ENCODE assay signal across 9 cellular contexts in the genomic region with DNA sequence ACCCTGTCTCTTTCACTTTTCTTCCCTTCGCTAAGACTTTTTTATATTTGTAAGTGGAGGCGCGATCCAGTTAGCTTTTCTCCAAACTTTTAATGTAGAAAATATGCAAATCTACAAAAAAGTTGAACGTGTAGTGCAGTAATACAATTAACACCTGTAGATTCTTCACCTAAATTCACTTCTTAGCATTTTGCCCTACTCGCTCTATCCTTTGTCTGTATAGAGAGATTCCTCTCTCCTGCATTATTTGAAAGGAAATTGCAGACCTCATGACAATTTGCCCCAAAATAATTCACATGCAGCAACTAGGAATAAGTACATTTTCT. TPM values are rescaled to one million over a fixed set of nuclear protein-coding genes. Genes with fewer than 3 reads are reported as not detected.
DNase-seq lines count a peak whose midpoint lies in the region; ATAC-seq, FAIRE-seq and TF ChIP-seq lines count a peak whose summit lies in the region.
"Had no signal": no experiment of that assay in that cellular context is flagged by ENCODE, and none has a peak within 500 bp of the region (broad histone marks: within the 10 kb centered on the region; RNA-seq: fewer than 3 reads in every experiment).

No MANE protein-coding gene starts in this region.

- no peak for TF ChIP-seq POLR2A in Peyer's patch (IDR thresholded peaks at IDR 0.05)

- no peak for DNase-seq in CD4-positive, alpha-beta memory T cell
- DNase-seq in Peyer's patch (no peak), fibroblast of lung (ENCODE audit: low read depth in 2 of 2) (no peak), pancreas (no peak), NCI-H2081 treated with DMSO at 0.1 percent for 48 hours (lab: John Stamatoyannopoulos, UW) (no peak), H4 (ENCODE audit: low spot score) (no peak)
- DNase-seq in stimulated activated CD4-positive, alpha-beta T cell treated with anti-CD3 and anti-CD28 coated beads, Interleukin-4, amount 100 ng/mL, for 24 hours: no peak
- DNase-seq: activated CD4-positive, CD25-positive, alpha-beta regulatory T cell had no signal

- ATAC-seq in pancreas: no peak
- no peak for ATAC-seq in HG03097 (IDR thresholded peaks at IDR 0.05; ENCODE audit: low FRiP score, unreplicated experiment)

- 9% methylated on average over 5 of the region's 5 CpGs for WGBS in pancreas, 2 donors

- H3K9me3 Mint-ChIP-seq in CD4-positive, alpha-beta memory T cell: no peaks in the 10 kb centered on the region

- no peak for FAIRE-seq in pancreas (lab: Jason Lieb, UNC)

- H3K9ac ChIP-seq in fibroblast of lung (ENCODE audit: insufficient read depth, low read length): peak overlapping the region; percentile 48

- peaks cover 9% of the 10 kb centered on the region for H3K4me1 ChIP-seq in CD4-positive, alpha-beta memory T cell (ENCODE audit: insufficient read depth, low read length)
- H3K4me1 ChIP-seq in Peyer's patch (peaks cover 0 to 10% (median 4%) of the 10 kb centered on the region in 4 donors), fibroblast of lung (ENCODE audit: control insufficient read depth, extremely low read depth, insufficient read depth, low read length) (peaks cover 13% of the 10 kb centered on the region), pancreas (peaks cover 0 to 9% (median 0%) of the 10 kb centered on the region in 3 donors)

- no peaks in the 10 kb centered on the region for H3K36me3 ChIP-seq in CD4-positive, alpha-beta memory T cell (ENCODE audit: insufficient read depth, low read length)
- H3K36me3 ChIP-seq in Peyer's patch (no peaks in the 10 kb centered on the region), fibroblast of lung (ENCODE audit: control insufficient read depth, insufficient read depth, low read length) (no peaks in the 10 kb centered on the region), pancreas (no peaks in the 10 kb centered on the region)

- H3K4me3 ChIP-seq in CD4-positive, alpha-beta memory T cell (ENCODE audit: low read length in 2 of 2): peak overlapping the region; percentile 65 to 68
- H3K4me3 ChIP-seq in Peyer's patch (peak overlapping the region; percentile 31 to 58 (median 53)), fibroblast of lung (replicated peaks in 1 of 4; ENCODE audit: control extremely low read depth in 1 of 4, insufficient read depth in 1 of 4, low read depth in 3 of 4, low read length in 4 of 4) (peak overlapping the region; percentile 60 to 78 (median 64)), pancreas (peak overlapping the region; percentile 6 to 50 (median 24))

- CTCF ChIA-PET in CD4-positive, alpha-beta memory T cell (lab: Charles Lee; ENCODE audit: partially characterized antibody): interaction anchor here (0.8 to 2.7 kb wide), 5 partner anchors 11 to 108 kb away, joined by 3 to 10 read pairs (median 4); no protein-coding TSS in a partner anchor

- peaks cover 1 to 2% of the 10 kb centered on the region in 2 donors for H3K27me3 Mint-ChIP-seq in CD4-positive, alpha-beta memory T cell

- POLR2A ChIA-PET in CD4-positive, alpha-beta memory T cell (lab: Charles Lee; ENCODE audit: partially characterized antibody): interaction anchor here (1.0 to 2.2 kb wide), 4 partner anchors 9 to 89 kb away, joined by 3 to 15 read pairs (median 5); a partner anchor contains a TSS

- no peaks in the 10 kb centered on the region for H4K20me1 ChIP-seq in fibroblast of lung (ENCODE audit: control insufficient read depth, extremely low read depth, insufficient read depth, low read length)

- peak overlapping the region in 3 of 7 donors; percentile 12 to 79 (median 48) for H3K27ac Mint-ChIP-seq in CD4-positive, alpha-beta memory T cell

- H3K27ac ChIP-seq in CD4-positive, alpha-beta memory T cell (ENCODE audit: low read depth, low read length): no peak overlapping the region
- no peak overlapping the region for H3K27ac ChIP-seq in Peyer's patch
- no peak overlapping the region for H3K27ac ChIP-seq in fibroblast of lung (ENCODE audit: insufficient read depth, low read length)
- no peak overlapping the region for H3K27ac ChIP-seq in pancreas

- H3K79me2 ChIP-seq in fibroblast of lung (ENCODE audit: control insufficient read depth, insufficient read depth, low read length): no peaks in the 10 kb centered on the region

- peak overlapping the region; percentile 93 for H2AFZ ChIP-seq in fibroblast of lung (ENCODE audit: low read length)

- peaks cover 3 to 10% (median 7%) of the 10 kb centered on the region in 4 donors for H3K4me1 Mint-ChIP-seq in CD4-positive, alpha-beta memory T cell

- no peaks in the 10 kb centered on the region for H3K9me3 ChIP-seq in CD4-positive, alpha-beta memory T cell (ENCODE audit: control insufficient read depth in 1 of 2, low read length in 2 of 2)
- H3K9me3 ChIP-seq in Peyer's patch: no peaks in the 10 kb centered on the region
- no peaks in the 10 kb centered on the region for H3K9me3 ChIP-seq in fibroblast of lung (ENCODE audit: control insufficient read depth, insufficient read depth, low read depth, low read length)
- no peaks in the 10 kb centered on the region for H3K9me3 ChIP-seq in pancreas

- no peaks in the 10 kb centered on the region for H3K27me3 ChIP-seq in CD4-positive, alpha-beta memory T cell (ENCODE audit: insufficient read depth, low read length)
- peaks cover 0 to 7% of the 10 kb centered on the region in 2 donors for H3K27me3 ChIP-seq in Peyer's patch
- no peaks in the 10 kb centered on the region for H3K27me3 ChIP-seq in fibroblast of lung (ENCODE audit: control insufficient read depth, insufficient read depth, low read length)
- H3K27me3 ChIP-seq in pancreas: peaks cover 0 to 6% (median 0%) of the 10 kb centered on the region in 4 donors

- TF ChIP-seq CTCF in Peyer's patch (IDR thresholded peaks at IDR 0.05): no peak
- no peak for TF ChIP-seq CTCF in fibroblast of lung (conservative IDR thresholded peaks at IDR 0.05 in 1 of 2, IDR thresholded peaks at IDR 0.05 in 1 of 2; ENCODE audit: low read depth in 1 of 2, low read length in 2 of 2)
- TF ChIP-seq CTCF in pancreas (IDR thresholded peaks at IDR 0.05): no peak

- no peaks in the 10 kb centered on the region for H3K36me3 Mint-ChIP-seq in CD4-positive, alpha-beta memory T cell

- H3K4me2 ChIP-seq in fibroblast of lung (ENCODE audit: extremely low read depth, insufficient read depth, low read length): peak overlapping the region; percentile 97

- intact Hi-C loops in CD4-positive, alpha-beta memory T cell (cut with micrococcal nuclease): loop anchor here (1.0 kb wide), 1 partner anchor 20 kb away; no protein-coding TSS in a partner anchor
- intact Hi-C loops in pancreas (cut with DNase I): no loop called here

- H3K4me3 Mint-ChIP-seq in CD4-positive, alpha-beta memory T cell: peak overlapping the region; percentile 82 to 96 (median 90)

RNA-seq across cellular contexts. Expression of a gene that starts 21.4 kb away (rescaled TPM):
- 1 to 10 TPM; 6.2 to 6.5 TPM for total RNA-seq in CD4-positive, alpha-beta memory T cell
- 1 to 10 TPM; 1.1 to 2.6 TPM for polyA plus RNA-seq in CD4-positive, alpha-beta memory T cell
- total RNA-seq in Peyer's patch: 1 to 10 TPM in 1 of 4 donors, under 1 TPM in 1, not detected in 2; 0.53 to 1.1 TPM
- 0.26 and 0.50 TPM in 2 replicates for total RNA-seq in fibroblast of lung
- polyA plus RNA-seq in fibroblast of lung: 0.25 and 0.40 TPM in 2 replicates
- 0.93 and 1.1 TPM in 2 replicates for polyA plus RNA-seq in fibroblast of lung (2012)
- polyA minus RNA-seq in fibroblast of lung (ENCODE audit: low replicate concordance): 1.0 TPM in 1 of 2 replicates, not detected in the other
- 1 to 10 TPM in 3 of 6 donors, under 1 TPM in 3; 0.72 to 1.4 (median 0.96) TPM for total RNA-seq in pancreas
- 1 to 10 TPM; 1.1 to 1.9 TPM for polyA plus RNA-seq in pancreas
- total RNA-seq in H4 (2014; rRNA removed; shearing (Covaris generic)): 0.21 and 0.45 TPM in 2 replicates

RNA-seq across cellular contexts. Expression of a gene that starts 35.7 kb away (rescaled TPM):
- total RNA-seq in CD4-positive, alpha-beta memory T cell: 10 to 100 TPM; 69.1 to 76.9 TPM
- 10 to 100 TPM in 1 of 2 donors, 1 to 10 TPM in 1; 6.0 to 13.9 TPM for polyA plus RNA-seq in CD4-positive, alpha-beta memory T cell
- 10 to 100 TPM; 37.0 to 60.2 (median 45.4) TPM for total RNA-seq in Peyer's patch
- total RNA-seq in fibroblast of lung: 39.8 and 40.3 TPM in 2 replicates
- polyA plus RNA-seq in fibroblast of lung: 16.2 and 27.4 TPM in 2 replicates
- polyA plus RNA-seq in fibroblast of lung (2012): 9.0 and 12.9 TPM in 2 replicates
- polyA minus RNA-seq in fibroblast of lung (ENCODE audit: low replicate concordance): 5.0 and 5.4 TPM in 2 replicates
- 10 to 100 TPM in 5 of 6 donors, 1 to 10 TPM in 1; 7.2 to 16.4 (median 12.7) TPM for total RNA-seq in pancreas
- polyA plus RNA-seq in pancreas: 10 to 100 TPM in 1 of 2 donors, 1 to 10 TPM in 1; 5.5 to 13.5 TPM
- total RNA-seq in H4 (2014; rRNA removed; shearing (Covaris generic)): 13.2 and 14.1 TPM in 2 replicates
